8 cellular contexts compared by ENCODE assay signal in genomic region chr10:78964952-78965633, GRCh38.
A peak's percentile ranks its signal among the peaks of the same experiment; 100 is the strongest.
DNase-seq lines count a peak whose midpoint lies in the region; ATAC-seq and TF ChIP-seq lines count a peak whose summit lies in the region.

No MANE protein-coding gene starts in this region.

- no peak for TF ChIP-seq CTCF in gastrocnemius medialis (IDR thresholded peaks at IDR 0.05 in 4 of 5, conservative IDR thresholded peaks at IDR 0.05 in 1 of 5)

- H3K4me3 ChIP-seq in HUES48 (ENCODE audit: low read depth, low read length) (no peak overlapping the region; the same call in 1 of the 2 replicates), gastrocnemius medialis (no peak overlapping the region)

- no peaks in the 10 kb centered on the region for H3K36me3 ChIP-seq in HUES48 (ENCODE audit: control insufficient read depth, insufficient read depth, low read length)
- H3K36me3 ChIP-seq in gastrocnemius medialis, result no peaks in the 10 kb centered on the region

- intact Hi-C loops in head of caudate nucleus (cut with DNase I) (no loop called here), gastrocnemius medialis (cut with DNase I; ENCODE audit: low total_unique reads) (loop anchor here (2.0 kb wide), 1 partner anchor 102 kb away; no protein-coding TSS in a partner anchor)

- peaks cover 29% of the 10 kb centered on the region for H3K4me1 ChIP-seq in HUES48 (ENCODE audit: control insufficient read depth, insufficient read depth, low read length)
- peaks cover 13 to 29% of the 10 kb centered on the region in 2 donors for H3K4me1 ChIP-seq in gastrocnemius medialis

- TF ChIP-seq POLR2A in gastrocnemius medialis (IDR thresholded peaks at IDR 0.05), result peak in 1 of 2 donors; percentile 27

- no peak overlapping the region for H3K9ac ChIP-seq in HUES48 (ENCODE audit: low read depth, low read length)

- H3K9me3 ChIP-seq in HUES48 (ENCODE audit: control insufficient read depth, insufficient read depth, low read length) (no peaks in the 10 kb centered on the region), gastrocnemius medialis (no peaks in the 10 kb centered on the region)

- ATAC-seq in gastrocnemius medialis (peak; percentile 84 to 87), HG03175 (IDR thresholded peaks at IDR 0.05; ENCODE audit: unreplicated experiment) (no peak)

- peak overlapping the region; percentile 73 for H3K27ac ChIP-seq in HUES48 (ENCODE audit: low read depth, low read length)
- H3K27ac ChIP-seq in gastrocnemius medialis, result peak overlapping the region; percentile 70 to 84 (median 76)

- no peaks in the 10 kb centered on the region; the same call in 1 of the 2 replicates for H3K27me3 ChIP-seq in HUES48 (ENCODE audit: control insufficient read depth, insufficient read depth, low read length)
- no peaks in the 10 kb centered on the region for H3K27me3 ChIP-seq in gastrocnemius medialis

- in situ Hi-C loops in SK-MEL-5 (cut with HindIII; ENCODE audit: low pct_unique_long_range_greater_than_20kb, low sequenced_read_pairs) (no loop called here), gastrocnemius medialis (cut with MboI; ENCODE audit: low sequenced_read_pairs in 4 of 4) (loop anchor here in 1 of 4 donors (25.0 kb wide), 1 partner anchor 222 kb away; no protein-coding TSS in a partner anchor)

- DNase-seq in SK-MEL-5 (ENCODE audit: low read depth, low spot score), result peak; percentile 94
- DNase-seq in head of caudate nucleus, result peak; percentile 62 to 95 (median 82)
- peak; percentile 92 to 97 for DNase-seq in gastrocnemius medialis
- DNase-seq in NCI-H2081 treated with DMSO at 0.1 percent for 48 hours (lab: John Stamatoyannopoulos, UW), result no peak
- DNase-seq in NCI-H1930 (lab: John Stamatoyannopoulos, UW), result no peak
- no peak for DNase-seq in stimulated activated naive CD4-positive, alpha-beta T cell treated with Interleukin-2 at 50 U/mL for 16 hours (lab: John Stamatoyannopoulos, UW)

Comparison
In these comparisons a context has a peak if more than half of its experiments do, and no peak if none do; other contexts are left out.
1. DNase-seq: peak in SK-MEL-5 (single experiment), head of caudate nucleus (42 of 42) and gastrocnemius medialis (2 of 2); none in NCI-H2081 treated with DMSO at 0.1 percent for 48 hours (single experiment), NCI-H1930 (0 of 2) and stimulated activated naive CD4-positive, alpha-beta T cell treated with Interleukin-2 at 50 U/mL for 16 hours (single experiment).